ENCODE assay signal across 21 cellular contexts in genomic region chr22:39125622-39126021, GRCh38.
"Had no signal": no experiment of that assay in that cellular context is flagged by ENCODE, and none has a peak within 500 bp of the region (broad histone marks: within the 10 kb centered on the region; RNA-seq: fewer than 3 reads in every experiment).

No MANE protein-coding gene starts in this region.

- H3K9me3 Mint-ChIP-seq: activated naive CD4-positive, alpha-beta T cell treated with anti-CD3 and anti-CD28 coated beads, Interleukin-2, amount 10 ng/mL, durations not matched to agents 7 days and 5 days; activated naive CD8-positive, alpha-beta T cell treated with anti-CD3 and anti-CD28 coated beads for 36 hours; activated T-helper 2 cell treated with anti-CD3 and anti-CD28 coated beads, Interferon-gamma antibody, Interleukin-2, Interleukin-4, amounts not matched to agents 10 μg/mL and 5 μg/mL and 100 μg/mL, durations not matched to agents 14 hours and 24 hours and 36 hours; WTC11 had no signal

- ATAC-seq: PC-3, T-helper 17 cell, WTC11 had no signal

- DNase-seq: activated CD4-positive, alpha-beta T cell treated with anti-CD3 and anti-CD28 coated beads for 48 hours; activated CD4-positive, alpha-beta T cell treated with anti-CD3 and anti-CD28 coated beads, Interleukin-2, amount 50 U/mL, for 48 hours; activated CD4-positive, CD25-positive, alpha-beta regulatory T cell treated with anti-CD3 and anti-CD28 coated beads, Interleukin-2, amount 50 U/mL, for 72 hours; activated gamma-delta T cell treated with Interleukin-2 at 50 U/mL for 16 hours; activated naive CD4-positive, alpha-beta T cell treated with anti-CD3 and anti-CD28 coated beads, Interleukin-2, amount 10 ng/mL, durations not matched to agents 7 days and 5 days; activated naive CD8-positive, alpha-beta T cell treated with anti-CD3 and anti-CD28 coated beads for 36 hours; activated T-cell treated with anti-CD3 and anti-CD28 coated beads for 4 hours; activated T-cell treated with anti-CD3 and anti-CD28 coated beads, Interleukin-2, amount 50 U/mL, for 48 hours; brain microvascular endothelial cell; NCI-H1105 treated with DMSO at 0.1 percent for 48 hours; NCI-H1436 treated with DMSO at 0.1 percent for 48 hours; NCI-H446; NCI-H524; PC-3; SIG-M5; T-helper 17 cell; T-helper 9 cell had no signal

- H3K9ac ChIP-seq: KMS-11 had no signal

- H3K27ac Mint-ChIP-seq: activated naive CD4-positive, alpha-beta T cell treated with anti-CD3 and anti-CD28 coated beads, Interleukin-2, amount 10 ng/mL, durations not matched to agents 7 days and 5 days; activated naive CD8-positive, alpha-beta T cell treated with anti-CD3 and anti-CD28 coated beads for 36 hours; activated T-helper 2 cell treated with anti-CD3 and anti-CD28 coated beads, Interferon-gamma antibody, Interleukin-2, Interleukin-4, amounts not matched to agents 10 μg/mL and 5 μg/mL and 100 μg/mL, durations not matched to agents 14 hours and 24 hours and 36 hours; T-helper 17 cell; WTC11 had no signal

- H3K36me3 ChIP-seq: brain microvascular endothelial cell, cardiac muscle cell had no signal

- H3K4me3 Mint-ChIP-seq: activated naive CD4-positive, alpha-beta T cell treated with anti-CD3 and anti-CD28 coated beads, Interleukin-2, amount 10 ng/mL, durations not matched to agents 7 days and 5 days; activated naive CD8-positive, alpha-beta T cell treated with anti-CD3 and anti-CD28 coated beads for 36 hours; T-helper 17 cell; WTC11 had no signal

- H3K4me3 ChIP-seq: cardiac muscle cell had no signal

- H3K27me3 Mint-ChIP-seq: activated naive CD8-positive, alpha-beta T cell treated with anti-CD3 and anti-CD28 coated beads for 36 hours; T-helper 17 cell had no signal

- H3K36me3 Mint-ChIP-seq: activated naive CD4-positive, alpha-beta T cell treated with anti-CD3 and anti-CD28 coated beads, Interleukin-2, amount 10 ng/mL, durations not matched to agents 7 days and 5 days; activated naive CD8-positive, alpha-beta T cell treated with anti-CD3 and anti-CD28 coated beads for 36 hours; WTC11 had no signal

- H3K27ac ChIP-seq: brain microvascular endothelial cell, cardiac muscle cell, KMS-11 had no signal

- H3K27me3 ChIP-seq: brain microvascular endothelial cell, cardiac muscle cell had no signal

- H3K4me2 ChIP-seq: KMS-11 had no signal
